1 cellular context compared by ENCODE assay signal in genomic region chr7:113118074-113118959, GRCh38.
TF ChIP-seq lines count a peak whose summit lies in the region.

Gene SMIM30 (minus strand): TSS chr7:113118554. CDS start chr7:113117578, 976 bp downstream.

TF ChIP-seq in HepG2, 621 proteins besides CTCF, POLR2A, EP300 and RAD21 (continued from another document and continues in another):
- no peak for TF ChIP-seq HIC2 (CRISPR knock-in tag; IDR thresholded peaks at IDR 0.05; ENCODE audit: low read depth)
- TF ChIP-seq ZNF12 (CRISPR knock-in tag; IDR thresholded peaks at IDR 0.05) = no peak
- peak; percentile 84; the same call in 1 of the 2 replicates for TF ChIP-seq HMGXB3 (CRISPR knock-in tag; IDR thresholded peaks at IDR 0.05; ENCODE audit: borderline replicate concordance)
- TF ChIP-seq AFF4 (CRISPR knock-in tag; IDR thresholded peaks at IDR 0.05) = no peak
- 0 out of 2 replicates have a peak, but pooled peaks have one; percentile 0 for TF ChIP-seq THRA (CRISPR knock-in tag; IDR thresholded peaks at IDR 0.05; ENCODE audit: borderline replicate concordance)
- TF ChIP-seq SMAD3 (CRISPR knock-in tag; IDR thresholded peaks at IDR 0.05) = peak; percentile 70
- peak; percentile 84 for TF ChIP-seq DR1 (CRISPR knock-in tag; IDR thresholded peaks at IDR 0.05)
- TF ChIP-seq RFX1 (IDR thresholded peaks at IDR 0.05) = no peak
- TF ChIP-seq YEATS2 (CRISPR knock-in tag; IDR thresholded peaks at IDR 0.05; ENCODE audit: borderline replicate concordance) = peak; percentile 79
- peak; percentile 97 for TF ChIP-seq DRAP1 (CRISPR knock-in tag; IDR thresholded peaks at IDR 0.05)
- TF ChIP-seq MTF2 (CRISPR knock-in tag; IDR thresholded peaks at IDR 0.05; ENCODE audit: borderline replicate concordance) = 0 out of 2 replicates have a peak, but pooled peaks have one; percentile 57
- no peak for TF ChIP-seq ADNP (CRISPR knock-in tag; IDR thresholded peaks at IDR 0.05)
- no peak for TF ChIP-seq ZNF362 (CRISPR knock-in tag; IDR thresholded peaks at IDR 0.05; ENCODE audit: borderline replicate concordance)
- peak; percentile 27; the same call in 1 of the 2 replicates for TF ChIP-seq NCOA2 (CRISPR knock-in tag; IDR thresholded peaks at IDR 0.05)
- TF ChIP-seq ZFP91 (CRISPR knock-in tag; IDR thresholded peaks at IDR 0.05; ENCODE audit: borderline replicate concordance) = peak; percentile 41; the same call in 1 of the 2 replicates
- TF ChIP-seq ZNF597 (CRISPR knock-in tag; IDR thresholded peaks at IDR 0.05) = no peak
- 0 out of 2 replicates have a peak, but pooled peaks have one; percentile 26 for TF ChIP-seq BORCS8-MEF2B (CRISPR knock-in tag; IDR thresholded peaks at IDR 0.05)
- TF ChIP-seq TCF7L2 (IDR thresholded peaks at IDR 0.05; ENCODE audit: low read depth, low read length) = no peak
- no peak for TF ChIP-seq CEBPZ (IDR thresholded peaks at IDR 0.05; ENCODE audit: low read length)
- no peak for TF ChIP-seq ZSCAN12 (CRISPR knock-in tag; IDR thresholded peaks at IDR 0.05)
- peak; percentile 71; the same call in 1 of the 2 replicates for TF ChIP-seq NR2C2 (CRISPR knock-in tag; IDR thresholded peaks at IDR 0.05; ENCODE audit: borderline replicate concordance)
- no peak for TF ChIP-seq TP53 (CRISPR knock-in tag; conservative IDR thresholded peaks at IDR 0.05)
- no peak for TF ChIP-seq CBX1 (IDR thresholded peaks at IDR 0.05; ENCODE audit: low read depth)
- TF ChIP-seq ZNF263 (CRISPR knock-in tag; IDR thresholded peaks at IDR 0.05) = no peak
- TF ChIP-seq ZNF850 (CRISPR knock-in tag; conservative IDR thresholded peaks at IDR 0.05) = no peak
- no peak for TF ChIP-seq CERS6 (CRISPR knock-in tag; IDR thresholded peaks at IDR 0.05)
- no peak for TF ChIP-seq ZNF780A (CRISPR knock-in tag; IDR thresholded peaks at IDR 0.05)
- no peak for TF ChIP-seq PRDM15 (CRISPR knock-in tag; IDR thresholded peaks at IDR 0.05)
